ENCODE assay signal across 16 cellular contexts in genomic region chr20:35714127-35714526, GRCh38. TPM values are rescaled to one million over a fixed set of nuclear protein-coding genes. Genes with fewer than 3 reads are reported as not detected.
DNase-seq lines count a peak whose midpoint lies in the region; ATAC-seq and TF ChIP-seq lines count a peak whose summit lies in the region.
"Had no signal": no experiment of that assay in that cellular context is flagged by ENCODE, and none has a peak within 500 bp of the region (broad histone marks: within the 10 kb centered on the region; RNA-seq: fewer than 3 reads in every experiment).

No MANE protein-coding gene starts in this region.

- H3K18ac ChIP-seq in mesenchymal stem cell (ENCODE audit: low read depth in 1 of 2, low read length in 2 of 2): no peak overlapping the region

- H2BK120ac ChIP-seq in mesenchymal stem cell (ENCODE audit: low read depth, low read length): no peak overlapping the region

- H2BK12ac ChIP-seq in mesenchymal stem cell (ENCODE audit: low read length in 2 of 2): no peak overlapping the region

- no peak overlapping the region for H3K27ac ChIP-seq in mesenchymal stem cell (ENCODE audit: low read length, poor library complexity, severe bottlenecking)
- H3K27ac ChIP-seq: Peyer's patch had no signal

- H3K36me3 ChIP-seq in mesenchymal stem cell (ENCODE audit: control insufficient read depth in 1 of 2, insufficient read depth in 2 of 2, low read depth in 1 of 2, low read length in 2 of 2): peaks cover 51 to 97% of the 10 kb centered on the region in 2 experiments

- POLR2A ChIA-PET in WTC11 (lab: Charles Lee): no interaction called here

- no peaks in the 10 kb centered on the region for H3K9me3 ChIP-seq in mesenchymal stem cell (ENCODE audit: control insufficient read depth, low read length)
- H3K9me3 ChIP-seq: Peyer's patch had no signal

- H3K9me3 Mint-ChIP-seq in stimulated activated naive CD8-positive, alpha-beta T cell treated with anti-CD3 and anti-CD28 coated beads, Interleukin-15, Interleukin-2, amounts not matched to agents 100 ng/mL and 50 ng/mL, for 24 hours: no peaks in the 10 kb centered on the region
- H3K9me3 Mint-ChIP-seq in stimulated activated naive CD8-positive, alpha-beta T cell treated with anti-CD3 and anti-CD28 coated beads, Interleukin-15, amount 100 ng/mL, for 72 hours: no peaks in the 10 kb centered on the region
- H3K9me3 Mint-ChIP-seq in WTC11: no peaks in the 10 kb centered on the region
- H3K9me3 Mint-ChIP-seq: CD8-positive, alpha-beta T cell had no signal

- no peak overlapping the region for H3K4me2 ChIP-seq in mesenchymal stem cell (ENCODE audit: low read length, poor library complexity, severe bottlenecking)

- H3K36me3 Mint-ChIP-seq in stimulated activated naive CD8-positive, alpha-beta T cell treated with anti-CD3 and anti-CD28 coated beads, Interleukin-15, Interleukin-2, amounts not matched to agents 100 ng/mL and 50 ng/mL, for 24 hours (ENCODE audit: low read depth): peaks cover 88% of the 10 kb centered on the region
- peaks cover 84% of the 10 kb centered on the region for H3K36me3 Mint-ChIP-seq in WTC11

- H2AK5ac ChIP-seq in mesenchymal stem cell (ENCODE audit: low read length, severe bottlenecking): no peak overlapping the region

- CTCF ChIA-PET in WTC11 (lab: Charles Lee): no interaction called here

- no peaks in the 10 kb centered on the region for H3K4me1 ChIP-seq in mesenchymal stem cell (ENCODE audit: control insufficient read depth, insufficient read depth, low read depth, low read length)
- H3K4me1 ChIP-seq: Peyer's patch had no signal

- peak overlapping the region; percentile 58 for H3K27ac Mint-ChIP-seq in stimulated activated naive CD8-positive, alpha-beta T cell treated with anti-CD3 and anti-CD28 coated beads, Interleukin-15, Interleukin-2, amounts not matched to agents 100 ng/mL and 50 ng/mL, for 24 hours
- no peak overlapping the region for H3K27ac Mint-ChIP-seq in stimulated activated naive CD8-positive, alpha-beta T cell treated with anti-CD3 and anti-CD28 coated beads, Interleukin-15, amount 100 ng/mL, for 72 hours
- peak overlapping the region; percentile 3; the same call in 1 of the 2 replicates for H3K27ac Mint-ChIP-seq in WTC11

- H3K4ac ChIP-seq in mesenchymal stem cell (ENCODE audit: low read depth in 1 of 2, low read length in 2 of 2): no peak overlapping the region

- H3K9ac ChIP-seq in mesenchymal stem cell (ENCODE audit: low read length): peak overlapping the region; percentile 2

- H3K4me3 ChIP-seq in mesenchymal stem cell (ENCODE audit: insufficient read depth in 1 of 2, low read depth in 1 of 2, low read length in 2 of 2): no peak overlapping the region
- H3K4me3 ChIP-seq: K562, Peyer's patch had no signal

- no peak overlapping the region for H3K23ac ChIP-seq in mesenchymal stem cell (ENCODE audit: low read length in 2 of 2)

- no peaks in the 10 kb centered on the region for H3K27me3 ChIP-seq in mesenchymal stem cell (ENCODE audit: control insufficient read depth in 1 of 2, insufficient read depth in 1 of 2, low read length in 2 of 2)
- H3K27me3 ChIP-seq: Peyer's patch had no signal

- TF ChIP-seq CTCF in WTC11 (IDR thresholded peaks at IDR 0.05): no peak

- 97% methylated on average over 4 of the region's 4 CpGs for WGBS in mesenchymal stem cell

- no peak overlapping the region for H4K91ac ChIP-seq in mesenchymal stem cell (ENCODE audit: low read length)

- no peak for ATAC-seq in stimulated activated naive CD8-positive, alpha-beta T cell treated with anti-CD3 and anti-CD28 coated beads, Interleukin-15, amount 100 ng/mL, for 72 hours
- no peak for ATAC-seq in WTC11
- ATAC-seq: CD8-positive, alpha-beta T cell; K562 had no signal

- peaks cover 72% of the 10 kb centered on the region for H3K4me1 Mint-ChIP-seq in stimulated activated naive CD8-positive, alpha-beta T cell treated with anti-CD3 and anti-CD28 coated beads, Interleukin-15, Interleukin-2, amounts not matched to agents 100 ng/mL and 50 ng/mL, for 24 hours (ENCODE audit: low read depth)
- peaks cover 68% of the 10 kb centered on the region for H3K4me1 Mint-ChIP-seq in stimulated activated naive CD8-positive, alpha-beta T cell treated with anti-CD3 and anti-CD28 coated beads, Interleukin-15, amount 100 ng/mL, for 72 hours
- no peaks in the 10 kb centered on the region for H3K4me1 Mint-ChIP-seq in WTC11

- H3K27me3 Mint-ChIP-seq in stimulated activated naive CD8-positive, alpha-beta T cell treated with anti-CD3 and anti-CD28 coated beads, Interleukin-15, Interleukin-2, amounts not matched to agents 100 ng/mL and 50 ng/mL, for 24 hours: no peaks in the 10 kb centered on the region
- H3K27me3 Mint-ChIP-seq in stimulated activated naive CD8-positive, alpha-beta T cell treated with anti-CD3 and anti-CD28 coated beads, Interleukin-15, amount 100 ng/mL, for 72 hours: no peaks in the 10 kb centered on the region
- no peaks in the 10 kb centered on the region for H3K27me3 Mint-ChIP-seq in WTC11 (ENCODE audit: low read depth)

- no peak overlapping the region for H2AFZ ChIP-seq in mesenchymal stem cell (ENCODE audit: low read depth, low read length)

- no peak for DNase-seq in stimulated activated naive CD8-positive, alpha-beta T cell treated with anti-CD3 and anti-CD28 coated beads, Interleukin-15, amount 100 ng/mL, for 72 hours
- no peak for DNase-seq in WTC11 (ENCODE audit: low spot score)
- no peak for DNase-seq in mesenchymal stem cell
- no peak for DNase-seq in cerebellar nuclear complex (lab: John Stamatoyannopoulos, UW)
- DNase-seq in GM19238 (ENCODE audit: insufficient read length, low spot score): no peak
- no peak for DNase-seq in activated effector memory CD4-positive, alpha-beta T cell treated with Interleukin-2 at 50 U/mL for 16 hours
- DNase-seq: CD8-positive, alpha-beta T cell; DMS79; HCEC 1CT; NCI-H187; NCI-H226; NCI-H524 treated with DMSO at 0.1 percent for 48 hours; Peyer's patch; SHP77 treated with DMSO at 0.1 percent for 48 hours had no signal

- H2BK5ac ChIP-seq in mesenchymal stem cell (ENCODE audit: low read depth, low read length, poor library complexity, severe bottlenecking): no peak overlapping the region

- no peak overlapping the region for H3K4me3 Mint-ChIP-seq in stimulated activated naive CD8-positive, alpha-beta T cell treated with anti-CD3 and anti-CD28 coated beads, Interleukin-15, Interleukin-2, amounts not matched to agents 100 ng/mL and 50 ng/mL, for 24 hours
- peak overlapping the region in 1 of 2 donors; percentile 14 for H3K4me3 Mint-ChIP-seq in stimulated activated naive CD8-positive, alpha-beta T cell treated with anti-CD3 and anti-CD28 coated beads, Interleukin-15, amount 100 ng/mL, for 72 hours
- no peak overlapping the region for H3K4me3 Mint-ChIP-seq in WTC11
- H3K4me3 Mint-ChIP-seq: CD8-positive, alpha-beta T cell had no signal

- H3K14ac ChIP-seq in mesenchymal stem cell (ENCODE audit: low read length in 2 of 2): no peak overlapping the region

- no peak overlapping the region for H2BK15ac ChIP-seq in mesenchymal stem cell (ENCODE audit: low read depth, poor library complexity, severe bottlenecking)

- no peak overlapping the region for H4K8ac ChIP-seq in mesenchymal stem cell (ENCODE audit: low read length)

- H3K79me1 ChIP-seq in mesenchymal stem cell (replicated peaks; ENCODE audit: low read length, poor library complexity, severe bottlenecking): peaks cover 4% of the 10 kb centered on the region

TF ChIP-seq in WTC11, 78 proteins besides CTCF, POLR2A, EP300 and RAD21 (continues in another document):
- no peak for TF ChIP-seq ZSCAN18 (CRISPR knock-in tag; IDR thresholded peaks at IDR 0.05)
- no peak for TF ChIP-seq ZNF671 (CRISPR knock-in tag; IDR thresholded peaks at IDR 0.05)
- no peak for TF ChIP-seq RELA (CRISPR knock-in tag; IDR thresholded peaks at IDR 0.05; ENCODE audit: borderline replicate concordance)
- TF ChIP-seq MLX (CRISPR knock-in tag; IDR thresholded peaks at IDR 0.05): no peak

RNA-seq across cellular contexts. Expression of gene ROMO1, which starts 14.9 kb away (rescaled TPM):
- total RNA-seq in WTC11 (2021): 213 to 249 TPM (median 245 TPM) in 3 replicates
- polyA plus RNA-seq in mesenchymal stem cell (2013, experiment 1 of 2): 553 TPM
- polyA plus RNA-seq in mesenchymal stem cell (2013, experiment 2 of 2): 561 TPM

RNA-seq across cellular contexts. Expression of gene NFS1, which starts 15.0 kb away (rescaled TPM):
- total RNA-seq in WTC11 (2021): 36.1 to 39.8 TPM (median 36.8 TPM) in 3 replicates
- polyA plus RNA-seq in mesenchymal stem cell (2013, experiment 1 of 2): 12.7 TPM
- polyA plus RNA-seq in mesenchymal stem cell (2013, experiment 2 of 2): 13.6 TPM

RNA-seq across cellular contexts. Expression of gene RBM39, which starts 27.9 kb away (rescaled TPM):
- 221 to 231 TPM (median 223 TPM) in 3 replicates for total RNA-seq in WTC11 (2021)
- 142 TPM for polyA plus RNA-seq in mesenchymal stem cell (2013, experiment 1 of 2)
- polyA plus RNA-seq in mesenchymal stem cell (2013, experiment 2 of 2): 138 TPM

RNA-seq across cellular contexts. Expression of gene CPNE1, which starts 49.4 kb away (rescaled TPM):
- 287 to 312 TPM (median 299 TPM) in 3 replicates for total RNA-seq in WTC11 (2021)
- 94.1 TPM for polyA plus RNA-seq in mesenchymal stem cell (2013, experiment 1 of 2)
- polyA plus RNA-seq in mesenchymal stem cell (2013, experiment 2 of 2): 94.1 TPM

RNA-seq across cellular contexts. Expression of gene RBM12, which starts 49.4 kb away (rescaled TPM):
- total RNA-seq in WTC11 (2021): 125 to 163 TPM (median 160 TPM) in 3 replicates
- polyA plus RNA-seq in mesenchymal stem cell (2013, experiment 1 of 2): 68.0 TPM
- polyA plus RNA-seq in mesenchymal stem cell (2013, experiment 2 of 2): 69.0 TPM

Comparison
In these comparisons a context has a peak if more than half of its experiments do, and no peak if none do; other contexts are left out.
1. H3K27ac Mint-ChIP-seq: peak in stimulated activated naive CD8-positive, alpha-beta T cell treated with anti-CD3 and anti-CD28 coated beads, Interleukin-15, Interleukin-2, amounts not matched to agents 100 ng/mL and 50 ng/mL, for 24 hours (single experiment) and WTC11 (single experiment); none in stimulated activated naive CD8-positive, alpha-beta T cell treated with anti-CD3 and anti-CD28 coated beads, Interleukin-15, amount 100 ng/mL, for 72 hours (0 of 2).